In genomic region chr1:117929340-117930172, GRCh38 we compare ENCODE assay signal across 8 cellular contexts. TPM values are rescaled to one million over a fixed set of nuclear protein-coding genes. Genes with fewer than 3 reads are reported as not detected.
A peak's percentile ranks its signal among the peaks of the same experiment; 100 is the strongest.
DNase-seq lines count a peak whose midpoint lies in the region; ATAC-seq and TF ChIP-seq lines count a peak whose summit lies in the region.

Gene GDAP2, minus strand, starts transcription at chr1:117929621. Its CDS starts 9,264 bp downstream, at chr1:117920357.
Gene WDR3, plus strand, starts transcription at chr1:117929739. Its CDS starts 3,581 bp downstream, at chr1:117933320.

- TF ChIP-seq CTCF in choroid plexus epithelial cell (conservative IDR thresholded peaks at IDR 0.05; ENCODE audit: low read depth, low read length) (no peak), kidney epithelial cell (IDR thresholded peaks at IDR 0.05; ENCODE audit: insufficient read depth, low read length, poor library complexity, severe bottlenecking) (no peak)

- ATAC-seq in HG03442 (IDR thresholded peaks at IDR 0.05; ENCODE audit: unreplicated experiment), result peak; percentile 94
- peak; percentile 97 for ATAC-seq in activated CD4-positive, alpha-beta T cell treated with anti-CD3 and anti-CD28 coated beads for 36 hours

- peak within 1 kb of the TSS; percentile 94 for H3K4me3 Mint-ChIP-seq in activated CD4-positive, alpha-beta T cell treated with anti-CD3 and anti-CD28 coated beads for 36 hours

- H3K9me3 Mint-ChIP-seq in activated CD4-positive, alpha-beta T cell treated with anti-CD3 and anti-CD28 coated beads for 36 hours (ENCODE audit: low read depth), result no peaks in the 10 kb centered on the region

- intact Hi-C loops in activated CD4-positive, alpha-beta T cell treated with anti-CD3 and anti-CD28 coated beads for 36 hours (cut with DNase I, micrococcal nuclease), result loop anchor here (1.0 to 10.0 kb wide), 8 partner anchors 265 to 1783 kb away; partner anchors contain the start of genes MAN1A2 (in 2 of the 2), WARS2 (in 2 of the 2) and PHGDH (in 1 of the 2)

- peaks cover 28% of the 10 kb centered on the region for H3K36me3 Mint-ChIP-seq in activated CD4-positive, alpha-beta T cell treated with anti-CD3 and anti-CD28 coated beads for 36 hours (ENCODE audit: low read depth)

- H3K27me3 ChIP-seq in kidney epithelial cell (ENCODE audit: control insufficient read depth, insufficient read depth, low read length), result no peaks in the 10 kb centered on the region

- POLR2A ChIA-PET in activated CD4-positive, alpha-beta T cell treated with anti-CD3 and anti-CD28 coated beads for 36 hours (lab: Charles Lee), result no interaction called here

- no peaks in the 10 kb centered on the region for H3K27me3 Mint-ChIP-seq in activated CD4-positive, alpha-beta T cell treated with anti-CD3 and anti-CD28 coated beads for 36 hours

- H3K4me1 Mint-ChIP-seq in activated CD4-positive, alpha-beta T cell treated with anti-CD3 and anti-CD28 coated beads for 36 hours, result peaks cover 54% of the 10 kb centered on the region

- CTCF ChIA-PET in activated CD4-positive, alpha-beta T cell treated with anti-CD3 and anti-CD28 coated beads for 36 hours (lab: Charles Lee), result interaction anchor here (1.2 to 2.6 kb wide), 2 partner anchors 10 to 34 kb away, joined by 5 to 13 read pairs; no protein-coding TSS in a partner anchor

- DNase-seq in Ammon's horn (ENCODE audit: low spot score) (peak; percentile 98), GM19238 (ENCODE audit: insufficient read length, low spot score) (peak; percentile 71), NCI-H524 (lab: John Stamatoyannopoulos, UW) (peak; percentile 88 to 95), choroid plexus epithelial cell (ENCODE audit: low read depth) (peak; percentile 97), kidney epithelial cell (ENCODE audit: low read depth) (peak; percentile 96)
- peak; percentile 98 for DNase-seq in activated CD4-positive, alpha-beta T cell treated with anti-CD3 and anti-CD28 coated beads for 36 hours
- DNase-seq in stimulated activated CD4-positive, alpha-beta T cell treated with anti-CD3 and anti-CD28 coated beads, Interleukin-15, amount 100 ng/mL, for 48 hours (ENCODE audit: low read depth in 2 of 2), result peak; percentile 93 to 95

- no peaks in the 10 kb centered on the region for H3K36me3 ChIP-seq in kidney epithelial cell (ENCODE audit: control insufficient read depth, insufficient read depth, low read length)

- peak within 1 kb of the TSS; percentile 90 for H3K27ac Mint-ChIP-seq in activated CD4-positive, alpha-beta T cell treated with anti-CD3 and anti-CD28 coated beads for 36 hours

- H3K4me3 ChIP-seq in choroid plexus epithelial cell (ENCODE audit: low read depth, low read length) (peak within 1 kb of the TSS; percentile 90), kidney epithelial cell (ENCODE audit: low read depth, low read length) (peak within 1 kb of the TSS; percentile 69)

RNA-seq across cellular contexts. Expression of gene GDAP2, which starts in this region (rescaled TPM):
- 10 to 100 TPM; 18.8 to 20.9 TPM for total RNA-seq in activated CD4-positive, alpha-beta T cell treated with anti-CD3 and anti-CD28 coated beads for 36 hours
- total RNA-seq in kidney epithelial cell, result 18.9 and 22.2 TPM in 2 replicates

RNA-seq across cellular contexts. Expression of gene WDR3, which starts in this region (rescaled TPM):
- total RNA-seq in activated CD4-positive, alpha-beta T cell treated with anti-CD3 and anti-CD28 coated beads for 36 hours, result 10 to 100 TPM; 45.0 to 63.7 TPM
- total RNA-seq in kidney epithelial cell, result 16.5 and 28.8 TPM in 2 replicates

Comparison
In these comparisons a context has a peak if more than half of its experiments do, and no peak if none do; other contexts are left out.
1. Peak in every context shown above with its lines: DNase-seq, ATAC-seq and H3K4me3 ChIP-seq.